In genomic region chr7:145036592-145037386, GRCh38 we compare ENCODE assay signal across 8 cellular contexts.
DNase-seq lines count a peak whose midpoint lies in the region; TF ChIP-seq lines count a peak whose summit lies in the region.

No MANE protein-coding gene starts in this region.

- H3K9ac ChIP-seq in SK-N-MC (ENCODE audit: insufficient read length), result no peak overlapping the region
- no peak overlapping the region for H3K9ac ChIP-seq in colonic mucosa (ENCODE audit: low read depth in 2 of 2, low read length in 2 of 2)

- 6% methylated on average over 4 of the region's 4 CpGs for WGBS in thyroid gland, 2 donors

- H3K36me3 ChIP-seq in SK-N-MC (ENCODE audit: insufficient read depth, low read length), result no peaks in the 10 kb centered on the region
- H3K36me3 ChIP-seq in colonic mucosa, result no peaks in the 10 kb centered on the region
- H3K36me3 ChIP-seq in thyroid gland, result no peaks in the 10 kb centered on the region

- H3K4me1 ChIP-seq in colonic mucosa (no peaks in the 10 kb centered on the region), thyroid gland (no peaks in the 10 kb centered on the region)

- intact Hi-C loops in colonic mucosa (cut with DNase I), result loop anchor here (2.0 kb wide), 1 partner anchor 1054 kb away; no protein-coding TSS in a partner anchor
- intact Hi-C loops in thyroid gland (cut with DNase I), result no loop called here

- H3K27me3 ChIP-seq in colonic mucosa (no peaks in the 10 kb centered on the region), thyroid gland (no peaks in the 10 kb centered on the region)

- peak; percentile 65 for DNase-seq in activated effector memory CD4-positive, alpha-beta T cell treated with anti-CD3 and anti-CD28 coated beads, Interleukin-2, amount 50 U/mL, for 16 hours
- no peak for DNase-seq in activated effector memory CD4-positive, alpha-beta T cell treated with Interleukin-2 at 50 U/mL for 16 hours
- DNase-seq in H4 (ENCODE audit: low spot score) (peak; percentile 57), LNCaP clone FGC (ENCODE audit: low read depth) (peak; percentile 15), SK-N-MC (ENCODE audit: low read depth, low spot score) (peak; percentile 47), colonic mucosa (peak; percentile 32), medulla oblongata (ENCODE audit: extremely low spot score) (peak; percentile 64), thyroid gland (no peak)

- no peaks in the 10 kb centered on the region for H3K9me3 ChIP-seq in SK-N-MC (ENCODE audit: low read depth, low read length)
- no peaks in the 10 kb centered on the region for H3K9me3 ChIP-seq in colonic mucosa
- no peaks in the 10 kb centered on the region for H3K9me3 ChIP-seq in thyroid gland

- H3K4me3 ChIP-seq in LNCaP clone FGC (ENCODE audit: low read depth, low read length), result no peak overlapping the region
- H3K4me3 ChIP-seq in SK-N-MC, result peak overlapping the region; percentile 29; the same call in 1 of the 2 replicates
- H3K4me3 ChIP-seq in colonic mucosa, result no peak overlapping the region
- no peak overlapping the region for H3K4me3 ChIP-seq in thyroid gland (replicated peaks in 1 of 3)

- TF ChIP-seq POLR2A in thyroid gland (IDR thresholded peaks at IDR 0.05), result no peak

- TF ChIP-seq CTCF in LNCaP clone FGC (IDR thresholded peaks at IDR 0.05; ENCODE audit: control insufficient read depth, extremely low read depth, insufficient read depth) (peak; percentile 72), colonic mucosa (IDR thresholded peaks at IDR 0.05) (peak; percentile 60), thyroid gland (IDR thresholded peaks at IDR 0.05) (peak; percentile 23 to 62 (median 36))

- H3K27ac ChIP-seq in SK-N-MC (no peak overlapping the region), colonic mucosa (no peak overlapping the region), thyroid gland (no peak overlapping the region)

Comparison
In these comparisons a context has a peak if more than half of its experiments do, and no peak if none do; other contexts are left out.
1. DNase-seq: peak in activated effector memory CD4-positive, alpha-beta T cell treated with anti-CD3 and anti-CD28 coated beads, Interleukin-2, amount 50 U/mL, for 16 hours (single experiment), H4 (single experiment), LNCaP clone FGC (single experiment), SK-N-MC (single experiment), colonic mucosa (single experiment) and medulla oblongata (single experiment); none in activated effector memory CD4-positive, alpha-beta T cell treated with Interleukin-2 at 50 U/mL for 16 hours (single experiment) and thyroid gland (0 of 2).
2. Peak in every context shown above with its lines, with median percentiles within 50 percentile points of each other: CTCF ChIP-seq.